22 cellular contexts compared by ENCODE assay signal in the genomic region with DNA sequence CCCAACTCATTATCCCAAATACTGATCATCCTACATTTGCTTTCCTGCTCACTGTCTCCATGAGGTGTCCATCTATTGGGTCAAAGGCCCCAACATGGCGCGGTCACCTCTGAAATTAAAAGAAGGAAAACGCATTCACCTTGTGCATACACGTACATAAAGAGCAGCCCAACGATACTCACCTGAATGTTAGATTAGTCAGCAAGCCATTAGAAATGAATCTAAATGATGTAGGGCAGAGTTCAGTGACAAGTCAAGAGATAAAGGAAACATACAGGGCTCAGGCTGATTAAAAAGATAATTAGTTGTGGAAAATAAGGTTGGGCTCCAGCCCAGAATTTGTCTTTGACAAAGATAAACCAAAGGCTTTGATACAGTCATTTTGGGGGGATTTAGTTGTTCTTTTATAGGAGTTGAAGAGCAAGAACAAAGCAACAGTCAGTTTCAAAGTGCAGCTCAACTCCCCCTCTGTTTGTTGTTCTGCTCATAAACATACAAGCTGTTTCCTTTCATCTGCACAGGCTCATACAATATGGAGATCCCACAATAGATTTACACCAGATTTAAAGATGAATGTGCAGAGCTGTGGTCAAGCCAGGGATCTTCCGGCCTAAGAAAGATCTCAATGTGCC. TPM values are rescaled to one million over a fixed set of nuclear protein-coding genes. Genes with fewer than 3 reads are reported as not detected.
"Had no signal": no experiment of that assay in that cellular context is flagged by ENCODE, and none has a peak within 500 bp of the region (broad histone marks: within the 10 kb centered on the region; RNA-seq: fewer than 3 reads in every experiment).

No MANE protein-coding gene starts in this region.

- H3K27ac Mint-ChIP-seq: activated naive CD4-positive, alpha-beta T cell treated with anti-CD3 and anti-CD28 coated beads, Interleukin-2, amount 10 ng/mL, durations not matched to agents 7 days and 5 days had no signal

- H3K4me1 ChIP-seq: psoas muscle had no signal

- H3K4me3 Mint-ChIP-seq: activated naive CD4-positive, alpha-beta T cell treated with anti-CD3 and anti-CD28 coated beads, Interleukin-2, amount 10 ng/mL, durations not matched to agents 7 days and 5 days; activated T-cell treated with anti-CD3 and anti-CD28 coated beads, Interleukin-2, amount 50 U/mL, for 4 hours; mesothelial cell of epicardium had no signal

- H3K27me3 ChIP-seq: adrenal gland, vagina had no signal

- H3K4me3 ChIP-seq: adrenal gland, psoas muscle, skin epidermis, vagina had no signal

- ATAC-seq: activated CD4-positive, CD25-positive, alpha-beta regulatory T cell treated with anti-CD3 and anti-CD28 coated beads, Interleukin-2, amount 50 U/mL, for 24 hours; activated T-cell treated with anti-CD3 and anti-CD28 coated beads, Interleukin-2, amount 50 U/mL, for 4 hours; left colon; psoas muscle had no signal

- DNase-seq: activated CD4-positive, alpha-beta T cell treated with anti-CD3 and anti-CD28 coated beads, Interleukin-2, amount 50 U/mL, for 1 hour; activated CD8-positive, alpha-beta memory T cell treated with anti-CD3 and anti-CD28 coated beads, Interleukin-2, amount 50 U/mL, for 4 hours; activated naive CD4-positive, alpha-beta T cell treated with anti-CD3 and anti-CD28 coated beads, Interleukin-2, amount 10 ng/mL, durations not matched to agents 7 days and 5 days; activated T-cell treated with anti-CD3 and anti-CD28 coated beads, Interleukin-2, amount 50 U/mL, for 4 hours; cerebellar nuclear complex; cortex of kidney; effector memory CD4-positive, alpha-beta T cell; islet precursor cell; left colon; occipital lobe; psoas muscle; right cardiac atrium; stimulated activated CD4-positive, alpha-beta T cell treated with anti-CD3 and anti-CD28 coated beads, Interleukin-15, amount 100 ng/mL, for 24 hours; stimulated activated CD4-positive, alpha-beta T cell treated with anti-CD3 and anti-CD28 coated beads, Interleukin-2, amount 100 ng/mL, for 48 hours; T1000 had no signal

- H3K9me3 Mint-ChIP-seq: activated naive CD4-positive, alpha-beta T cell treated with anti-CD3 and anti-CD28 coated beads, Interleukin-2, amount 10 ng/mL, durations not matched to agents 7 days and 5 days; activated T-cell treated with anti-CD3 and anti-CD28 coated beads, Interleukin-2, amount 50 U/mL, for 4 hours; mesothelial cell of epicardium had no signal

- H3K4me1 Mint-ChIP-seq: activated naive CD4-positive, alpha-beta T cell treated with anti-CD3 and anti-CD28 coated beads, Interleukin-2, amount 10 ng/mL, durations not matched to agents 7 days and 5 days had no signal

- H3K27ac ChIP-seq: psoas muscle, skin epidermis, vagina had no signal

- H3K9me3 ChIP-seq: adrenal gland, psoas muscle, vagina had no signal

- H3K27me3 Mint-ChIP-seq: activated naive CD4-positive, alpha-beta T cell treated with anti-CD3 and anti-CD28 coated beads, Interleukin-2, amount 10 ng/mL, durations not matched to agents 7 days and 5 days had no signal

RNA-seq across cellular contexts. Expression of a gene that starts 21.1 kb away (rescaled TPM):
- total RNA-seq: bronchial epithelial cell; T-helper 1 cell treated with Interleukin-12 subunit alpha and Interleukin-12 subunit beta and Interleukin-4 antibody, amounts not matched to agents 30 ng/mL and 1 ng/mL, for 36 hours had no signal
